8 cellular contexts compared by ENCODE assay signal in the genomic region with DNA sequence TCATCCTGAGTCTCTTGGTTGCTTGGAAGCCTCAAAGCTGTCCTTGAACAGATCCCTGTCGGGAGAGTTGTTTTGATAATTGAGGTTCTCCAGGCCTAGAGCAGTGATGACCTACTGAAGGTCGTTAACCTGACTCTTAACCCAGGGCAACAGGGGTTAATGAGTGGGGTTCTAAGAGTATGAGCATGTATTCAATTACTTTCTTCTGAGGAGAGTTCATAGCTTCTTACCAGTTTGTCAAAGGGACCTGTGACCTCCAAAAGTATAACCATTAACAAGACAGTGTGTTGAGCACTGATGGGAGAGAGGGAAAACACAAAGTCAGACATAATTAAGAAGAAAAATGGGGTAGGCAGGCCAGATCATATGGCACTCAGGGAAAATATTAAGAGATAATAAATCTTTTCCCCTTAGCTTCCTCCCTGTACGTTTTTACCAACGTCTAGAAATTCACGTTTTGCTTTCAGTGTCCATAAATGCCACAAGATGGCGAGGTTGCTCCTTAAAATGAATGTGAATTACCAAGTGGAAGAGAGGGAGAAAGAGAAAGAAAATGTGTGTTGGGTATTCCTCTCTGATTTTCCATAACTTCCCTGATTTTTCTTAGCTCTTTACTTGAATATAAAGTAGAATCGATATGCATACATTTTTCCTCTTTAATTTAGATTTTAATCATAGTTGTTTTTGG.
DNase-seq lines count a peak whose midpoint lies in the region; ATAC-seq, FAIRE-seq and TF ChIP-seq lines count a peak whose summit lies in the region.

No MANE protein-coding gene starts in this region.

- WGBS in adrenal gland, 4 donors = 15 to 19% (median 17%) methylated on average over 7 of the region's 7 CpGs
- 31 to 33% methylated on average over 7 of the region's 7 CpGs for WGBS in upper lobe of left lung, 2 donors

- DNase-seq in DMS153 treated with DMSO at 0.1 percent for 48 hours (lab: John Stamatoyannopoulos, UW; ENCODE audit: unreplicated experiment) (peak; percentile 40), NCI-H146 (lab: John Stamatoyannopoulos, UW) (peak; percentile 7), adrenal gland (peak in 5 of 7 donors; percentile 10 to 55 (median 29)), keratinocyte (ENCODE audit: low read depth, low spot score) (no peak), upper lobe of left lung (no peak), MG63 (no peak), ureter (ENCODE audit: low spot score) (no peak)

- intact Hi-C loops in adrenal gland (cut with DNase I) = loop anchor here in 1 of 2 donors (5.0 kb wide), 1 partner anchor 1500 kb away; no protein-coding TSS in a partner anchor

- ATAC-seq in GM21423 (IDR thresholded peaks at IDR 0.05; ENCODE audit: unreplicated experiment) = peak; percentile 51
- no peak for ATAC-seq in upper lobe of left lung (ENCODE audit: low FRiP score in 2 of 2)

- H3K79me2 ChIP-seq in keratinocyte (ENCODE audit: control insufficient read depth, insufficient read depth, low read length) = no peaks in the 10 kb centered on the region

- H3K9me1 ChIP-seq in keratinocyte (ENCODE audit: control insufficient read depth, extremely low read depth, insufficient read depth, low read length) = no peaks in the 10 kb centered on the region

- H3K4me2 ChIP-seq in keratinocyte (ENCODE audit: control insufficient read depth, extremely low read depth, insufficient read depth, low read depth, low read length) = no peak overlapping the region

- H3K36me3 ChIP-seq in adrenal gland (replicated peaks in 1 of 2) (no peaks in the 10 kb centered on the region), keratinocyte (ENCODE audit: control insufficient read depth in 2 of 2, extremely low read depth in 1 of 2, insufficient read depth in 2 of 2, low read length in 2 of 2) (no peaks in the 10 kb centered on the region), upper lobe of left lung (no peaks in the 10 kb centered on the region), MG63 (no peaks in the 10 kb centered on the region)

- TF ChIP-seq CTCF in adrenal gland (IDR thresholded peaks at IDR 0.05) (peak; percentile 38 to 73 (median 59)), keratinocyte (optimal IDR thresholded peaks at IDR 0.05 in 1 of 3, IDR thresholded peaks at IDR 0.05 in 1 of 3, conservative IDR thresholded peaks at IDR 0.05 in 1 of 3; ENCODE audit: extremely low read depth in 1 of 3, insufficient read depth in 2 of 3, low read length in 3 of 3) (peak in 2 of 3 experiments; percentile 44 to 61), upper lobe of left lung (IDR thresholded peaks at IDR 0.05) (peak; percentile 14 to 54 (median 30))

- H3K27ac ChIP-seq in adrenal gland (no peak overlapping the region), keratinocyte (ENCODE audit: control insufficient read depth, insufficient read depth, low read length) (no peak overlapping the region), upper lobe of left lung (no peak overlapping the region)

- dilution Hi-C loops in keratinocyte (cut with MboI; ENCODE audit: extremely low pct_ligation_motif_present, low sequenced_read_pairs) = no loop called here

- H3K9me3 ChIP-seq in adrenal gland (replicated peaks in 1 of 3) = no peaks in the 10 kb centered on the region
- H3K9me3 ChIP-seq in keratinocyte (ENCODE audit: control insufficient read depth, low read depth, low read length) = no peaks in the 10 kb centered on the region
- H3K9me3 ChIP-seq in upper lobe of left lung = no peaks in the 10 kb centered on the region
- H3K9me3 ChIP-seq in MG63 = no peaks in the 10 kb centered on the region

- no peak for TF ChIP-seq EP300 in upper lobe of left lung (IDR thresholded peaks at IDR 0.05)

- H3K27me3 ChIP-seq in adrenal gland (no peaks in the 10 kb centered on the region), keratinocyte (ENCODE audit: control insufficient read depth, extremely low read depth, insufficient read depth, low read length) (no peaks in the 10 kb centered on the region), upper lobe of left lung (no peaks in the 10 kb centered on the region), MG63 (no peaks in the 10 kb centered on the region)

- no peak overlapping the region for H3K9ac ChIP-seq in keratinocyte (ENCODE audit: control insufficient read depth, extremely low read depth, insufficient read depth, low read length)

- FAIRE-seq in keratinocyte (lab: Jason Lieb, UNC) = peak; percentile 70

- H3K4me1 ChIP-seq in adrenal gland (replicated peaks in 1 of 2) (no peaks in the 10 kb centered on the region), keratinocyte (ENCODE audit: control insufficient read depth, extremely low read depth, insufficient read depth, low read length) (no peaks in the 10 kb centered on the region), upper lobe of left lung (no peaks in the 10 kb centered on the region)

- no peaks in the 10 kb centered on the region for H4K20me1 ChIP-seq in keratinocyte (ENCODE audit: control insufficient read depth, extremely low read depth, insufficient read depth, low read length)

- peak overlapping the region; percentile 55 for H2AFZ ChIP-seq in keratinocyte (ENCODE audit: control insufficient read depth, low read length)

- H3K4me3 ChIP-seq in adrenal gland (no peak overlapping the region), keratinocyte (ENCODE audit: control insufficient read depth in 2 of 3, extremely low read depth in 1 of 3, insufficient read depth in 2 of 3, low read depth in 1 of 3, low read length in 3 of 3) (no peak overlapping the region), upper lobe of left lung (no peak overlapping the region), MG63 (no peak overlapping the region)

- TF ChIP-seq POLR2A in adrenal gland (IDR thresholded peaks at IDR 0.05) (no peak), upper lobe of left lung (IDR thresholded peaks at IDR 0.05) (no peak)

Comparison
In these comparisons a context has a peak if more than half of its experiments do, and no peak if none do; other contexts are left out.
1. DNase-seq: peak in DMS153 treated with DMSO at 0.1 percent for 48 hours (single experiment), NCI-H146 (single experiment) and adrenal gland (5 of 7); none in keratinocyte (single experiment), upper lobe of left lung (0 of 2), MG63 (single experiment) and ureter (single experiment).
2. Peak in every context shown above with its lines, with median percentiles within 50 percentile points of each other: CTCF ChIP-seq.